In genomic region chr12:14849664-14850063, GRCh38 we compare ENCODE assay signal across 13 cellular contexts. TPM values are rescaled to one million over a fixed set of nuclear protein-coding genes. Genes with fewer than 3 reads are reported as not detected.
DNase-seq lines count a peak whose midpoint lies in the region; FAIRE-seq and TF ChIP-seq lines count a peak whose summit lies in the region.
"Had no signal": no experiment of that assay in that cellular context is flagged by ENCODE, and none has a peak within 500 bp of the region (broad histone marks: within the 10 kb centered on the region; RNA-seq: fewer than 3 reads in every experiment).

No MANE protein-coding gene starts in this region.

- H3K4me1 ChIP-seq in SJCRH30 (peaks cover 8% of the 10 kb centered on the region), sigmoid colon (peaks cover 0 to 27% (median 15%) of the 10 kb centered on the region in 4 donors), Peyer's patch (no peaks in the 10 kb centered on the region)

- H3K27me3 ChIP-seq in SJCRH30 (no peaks in the 10 kb centered on the region), sigmoid colon (no peaks in the 10 kb centered on the region), Peyer's patch (no peaks in the 10 kb centered on the region)
- H3K27me3 ChIP-seq: BLaER1 treated with 17β-estradiol and CSF1 and Interleukin-3, amounts not matched to agents 10 nM and 100 nM had no signal

- H3K4me3 ChIP-seq in SJCRH30 (no peak overlapping the region), fibroblast of villous mesenchyme (ENCODE audit: low read depth, low read length) (no peak overlapping the region), sigmoid colon (no peak overlapping the region), Peyer's patch (no peak overlapping the region)
- H3K4me3 ChIP-seq: BLaER1 treated with 17β-estradiol and CSF1 and Interleukin-3, amounts not matched to agents 10 nM and 100 nM had no signal

- DNase-seq in SJCRH30, result peak; percentile 13 to 63
- DNase-seq in fibroblast of villous mesenchyme (ENCODE audit: low read depth), result peak; percentile 76
- DNase-seq in sigmoid colon, result no peak
- no peak for DNase-seq in GM12891 (ENCODE audit: insufficient read length, low spot score)
- no peak for DNase-seq in NCI-H510A (lab: John Stamatoyannopoulos, UW)
- DNase-seq in Peyer's patch, result no peak
- DNase-seq: activated CD4-positive, alpha-beta T cell treated with anti-CD3 and anti-CD28 coated beads, Interleukin-2, amount 10 ng/mL, durations not matched to agents 7 days and 5 days; activated gamma-delta T cell; naive thymus-derived CD8-positive, alpha-beta T cell; NCI-H1436 treated with DMSO at 0.1 percent for 48 hours; NCI-H82; stimulated activated naive B cell treated with anti-CD40 and anti-IgM and Interleukin-4, amounts not matched to agents 10 μg/mL and 1 μg/mL and 100 μg/mL, for 72 hours had no signal

- intact Hi-C loops in sigmoid colon (cut with DNase I), result loop anchor here (10.0 kb wide), 3 partner anchors 295 to 735 kb away; no protein-coding TSS in a partner anchor

- H3K36me3 ChIP-seq in SJCRH30 (no peaks in the 10 kb centered on the region), sigmoid colon (no peaks in the 10 kb centered on the region), Peyer's patch (no peaks in the 10 kb centered on the region)
- H3K36me3 ChIP-seq: BLaER1 treated with 17β-estradiol and CSF1 and Interleukin-3, amounts not matched to agents 10 nM and 100 nM had no signal

- TF ChIP-seq POLR2A in sigmoid colon (IDR thresholded peaks at IDR 0.05) (no peak), GM12891 (IDR thresholded peaks at IDR 0.05; ENCODE audit: low read depth, low read length) (no peak), Peyer's patch (IDR thresholded peaks at IDR 0.05) (no peak)

- H3K27ac ChIP-seq in SJCRH30 (no peak overlapping the region; the same call in 1 of the 2 replicates), sigmoid colon (peak overlapping the region in 3 of 4 donors; percentile 38 to 55 (median 46)), Peyer's patch (no peak overlapping the region)
- H3K27ac ChIP-seq: BLaER1 treated with 17β-estradiol and CSF1 and Interleukin-3, amounts not matched to agents 10 nM and 100 nM had no signal

- no peak for FAIRE-seq in GM12891 (lab: Jason Lieb, UNC)

- TF ChIP-seq EP300 in sigmoid colon (IDR thresholded peaks at IDR 0.05), result peak in 2 of 4 donors; percentile 3 to 23

- no peak for TF ChIP-seq CTCF in fibroblast of villous mesenchyme (IDR thresholded peaks at IDR 0.05; ENCODE audit: insufficient read depth, low read depth, low read length)
- TF ChIP-seq CTCF in sigmoid colon (IDR thresholded peaks at IDR 0.05), result no peak
- no peak for TF ChIP-seq CTCF in Peyer's patch (IDR thresholded peaks at IDR 0.05)

- WGBS in sigmoid colon, 2 donors, result 75 to 85% methylated on average over 2 of the region's 2 CpGs

- H3K9me3 ChIP-seq in SJCRH30 (replicated peaks) (no peaks in the 10 kb centered on the region), sigmoid colon (no peaks in the 10 kb centered on the region), Peyer's patch (no peaks in the 10 kb centered on the region)
- H3K9me3 ChIP-seq: BLaER1 treated with 17β-estradiol and CSF1 and Interleukin-3, amounts not matched to agents 10 nM and 100 nM had no signal

TF ChIP-seq in GM12891, 5 proteins besides CTCF, POLR2A, EP300 and RAD21:
- no peak for TF ChIP-seq PAX5 (IDR thresholded peaks at IDR 0.05; ENCODE audit: insufficient read depth, low read length, severe bottlenecking)
- TF ChIP-seq POLR2AphosphoS5 (IDR thresholded peaks at IDR 0.05; ENCODE audit: low read depth, low read length), result no peak
- TF ChIP-seq POU2F2 (IDR thresholded peaks at IDR 0.05; ENCODE audit: low read depth, low read length), result no peak
- TF ChIP-seq SPI1 (IDR thresholded peaks at IDR 0.05; ENCODE audit: low read depth, low read length), result no peak
- TF ChIP-seq TAF1 (IDR thresholded peaks at IDR 0.05; ENCODE audit: low read depth, low read length), result no peak

RNA-seq across cellular contexts. Expression of gene ART4, which starts 6.3 kb away (rescaled TPM):
- not detected in 2 replicates for total RNA-seq in SJCRH30 (2014; rRNA removed; shearing (Covaris generic))
- total RNA-seq in fibroblast of villous mesenchyme (under 0.01 TPM in 2 replicates), sigmoid colon (1 to 10 TPM in 2 of 4 donors, under 1 TPM in 2; 0.27 to 3.1 (median 1.2) TPM), Peyer's patch (under 1 TPM in 2 of 4 donors, not detected in 2; 0.13 to 0.18 TPM)
- polyA plus RNA-seq in sigmoid colon, result under 1 TPM in 2 of 3 donors, not detected in 1; 0.36 to 0.60 TPM
- not detected for polyA plus RNA-seq in GM12891 (2012; ENCODE audit: low read depth, missing spikeins)
- total RNA-seq: activated CD4-positive, alpha-beta T cell treated with anti-CD3 and anti-CD28 coated beads, Interleukin-2, amount 10 ng/mL, durations not matched to agents 7 days and 5 days; naive thymus-derived CD8-positive, alpha-beta T cell had no signal
- polyA plus RNA-seq: naive thymus-derived CD8-positive, alpha-beta T cell had no signal

RNA-seq across cellular contexts. Expression of gene SMCO3, which starts 35.7 kb away (rescaled TPM):
- not detected in 2 replicates for total RNA-seq in SJCRH30 (2014; rRNA removed; shearing (Covaris generic))
- total RNA-seq in fibroblast of villous mesenchyme, result under 0.01 and 0.32 TPM in 2 replicates
- total RNA-seq in sigmoid colon, result 1 to 10 TPM in 1 of 4 donors, under 1 TPM in 2, not detected in 1; 0.16 to 1.1 (median 0.55) TPM
- polyA plus RNA-seq in sigmoid colon, result under 1 TPM in 1 of 3 donors, not detected in 2; 0.09 TPM
- 0.10 TPM for polyA plus RNA-seq in GM12891 (2012; ENCODE audit: low read depth, missing spikeins)
- not detected for total RNA-seq in Peyer's patch
- total RNA-seq: activated CD4-positive, alpha-beta T cell treated with anti-CD3 and anti-CD28 coated beads, Interleukin-2, amount 10 ng/mL, durations not matched to agents 7 days and 5 days; naive thymus-derived CD8-positive, alpha-beta T cell had no signal

RNA-seq across cellular contexts. Expression of gene MGP, which starts 36.0 kb away (rescaled TPM):
- total RNA-seq in SJCRH30 (2014; rRNA removed; shearing (Covaris generic)), result 2.8 and 3.2 TPM in 2 replicates
- total RNA-seq in fibroblast of villous mesenchyme (3.5 and 10.6 TPM in 2 replicates), sigmoid colon (1,000 to 10,000 TPM in 3 of 4 donors, 100 to 1,000 TPM in 1; 984 to 2,103 (median 1,249) TPM), Peyer's patch (100 to 1,000 TPM in 3 of 4 donors, 10 to 100 TPM in 1; 76.0 to 127 (median 115) TPM)
- polyA plus RNA-seq in sigmoid colon, result 100 to 1,000 TPM in 2 of 3 donors, 10 to 100 TPM in 1; 21.7 to 436 (median 179) TPM
- polyA plus RNA-seq in GM12891 (2012; ENCODE audit: low read depth, missing spikeins), result not detected

RNA-seq across cellular contexts. Expression of gene C12orf60, which starts 46.2 kb away (rescaled TPM):
- 1.2 and 1.8 TPM in 2 replicates for total RNA-seq in SJCRH30 (2014; rRNA removed; shearing (Covaris generic))
- total RNA-seq in fibroblast of villous mesenchyme, result 0.32 and 0.86 TPM in 2 replicates
- 1 to 10 TPM in 2 of 4 donors, under 1 TPM in 1, not detected in 1; 0.83 to 2.0 (median 1.1) TPM for total RNA-seq in sigmoid colon
- under 1 TPM; 0.60 to 0.96 (median 0.69) TPM for polyA plus RNA-seq in sigmoid colon
- polyA plus RNA-seq in GM12891 (2012; ENCODE audit: low read depth, missing spikeins), result 1.9 TPM
- total RNA-seq in Peyer's patch, result under 1 TPM in 1 of 4 donors, not detected in 3; 0.88 TPM

RNA-seq across cellular contexts. Expression of gene WBP11, which starts 46.4 kb away (rescaled TPM):
- 50.6 and 65.1 TPM in 2 replicates for total RNA-seq in SJCRH30 (2014; rRNA removed; shearing (Covaris generic))
- total RNA-seq in fibroblast of villous mesenchyme, result 11.0 and 15.5 TPM in 2 replicates
- total RNA-seq in sigmoid colon, result 10 to 100 TPM; 14.3 to 20.7 (median 16.7) TPM
- polyA plus RNA-seq in sigmoid colon, result 10 to 100 TPM; 13.2 to 24.1 (median 13.6) TPM
- polyA plus RNA-seq in GM12891 (2012; ENCODE audit: low read depth, missing spikeins), result 46.2 TPM
- 10 to 100 TPM; 12.3 to 42.9 (median 12.8) TPM for total RNA-seq in Peyer's patch

Comparison
In these comparisons a context has a peak if more than half of its experiments do, and no peak if none do; other contexts are left out.
1. DNase-seq: peak in SJCRH30 (2 of 2) and fibroblast of villous mesenchyme (single experiment); none in sigmoid colon (single experiment), GM12891 (single experiment), NCI-H510A (single experiment) and Peyer's patch (0 of 3).
2. H3K27ac ChIP-seq: peak in sigmoid colon (3 of 4); none in SJCRH30 (single experiment) and Peyer's patch (0 of 4).